3 cellular contexts compared by ENCODE assay signal in genomic region chr15:24777307-24777706, GRCh38.
"Had no signal": no experiment of that assay in that cellular context is flagged by ENCODE, and none has a peak within 500 bp of the region (broad histone marks: within the 10 kb centered on the region; RNA-seq: fewer than 3 reads in every experiment).

No MANE protein-coding gene starts in this region.

- DNase-seq: GDM1, GF-D8 had no signal

- H3K4me3 ChIP-seq: GM12878 had no signal
